ENCODE assay signal across 8 cellular contexts in the genomic region with DNA sequence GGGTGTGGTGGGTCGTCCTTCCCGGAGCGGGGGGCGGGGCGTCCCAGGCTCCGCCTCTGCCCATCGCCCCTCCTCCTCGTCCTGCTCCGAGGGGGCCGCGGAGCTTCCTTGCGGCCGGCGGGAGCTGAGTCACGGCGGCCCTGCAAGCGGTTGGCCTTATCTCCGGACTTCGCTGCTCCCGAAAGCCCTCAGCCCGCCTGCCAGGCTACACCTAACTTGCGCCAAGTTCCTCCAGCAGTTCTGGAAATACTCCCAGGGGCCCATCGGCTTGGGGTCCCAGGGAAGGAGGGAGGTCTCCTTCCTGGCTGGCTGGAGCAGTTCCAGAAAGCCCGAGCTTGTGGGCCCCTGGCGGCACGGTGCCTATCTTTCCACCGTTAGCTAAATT. TPM values are rescaled to one million over a fixed set of nuclear protein-coding genes. Genes with fewer than 3 reads are reported as not detected.
A peak's percentile ranks its signal among the peaks of the same experiment; 100 is the strongest.
DNase-seq lines count a peak whose midpoint lies in the region; ATAC-seq and TF ChIP-seq lines count a peak whose summit lies in the region.

No MANE protein-coding gene starts in this region.

- peak; percentile 89 for DNase-seq in AG10803 (ENCODE audit: low read depth)
- peak; percentile 89 for DNase-seq in NCI-H82 (lab: John Stamatoyannopoulos, UW)
- DNase-seq in activated T-cell treated with anti-CD3 and anti-CD28 coated beads for 1 hour (ENCODE audit: low read depth) = peak; percentile 21
- peak; percentile 84 for DNase-seq in epidermal melanocyte (ENCODE audit: insufficient read length, low spot score)
- peak; percentile 69 to 84 for DNase-seq in mesothelial cell of epicardium (ENCODE audit: low spot score in 2 of 2, unreplicated experiment in 2 of 2)
- peak; percentile 28 for DNase-seq in stimulated activated CD8-positive, alpha-beta memory T cell treated with anti-CD3 and anti-CD28 coated beads, Interleukin-7, amount 100 ng/mL, for 24 hours (ENCODE audit: low read depth)

- TF ChIP-seq CTCF in AG10803 (conservative IDR thresholded peaks at IDR 0.05; ENCODE audit: low read length) (no peak), mesothelial cell of epicardium (IDR thresholded peaks at IDR 0.05; ENCODE audit: unreplicated experiment) (no peak)

- H3K27ac Mint-ChIP-seq in mesothelial cell of epicardium = peak overlapping the region; percentile 91

- H3K27me3 Mint-ChIP-seq in mesothelial cell of epicardium (ENCODE audit: low read depth) = no peaks in the 10 kb centered on the region

- H3K4me1 Mint-ChIP-seq in mesothelial cell of epicardium = peaks cover 45% of the 10 kb centered on the region

- peak overlapping the region; percentile 43 for H3K4me3 ChIP-seq in AG10803 (ENCODE audit: low read length)

- H3K9me3 Mint-ChIP-seq in mesothelial cell of epicardium = no peaks in the 10 kb centered on the region

- H3K4me3 Mint-ChIP-seq in mesothelial cell of epicardium = peak overlapping the region; percentile 76

- ATAC-seq in GM18870 (IDR thresholded peaks at IDR 0.05; ENCODE audit: unreplicated experiment) (peak; percentile 37), HG03135 (IDR thresholded peaks at IDR 0.05; ENCODE audit: unreplicated experiment) (peak; percentile 75)

- H3K36me3 Mint-ChIP-seq in mesothelial cell of epicardium = no peaks in the 10 kb centered on the region

RNA-seq across cellular contexts. Expression of gene CDKN2AIPNL, which starts 54.2 kb away (rescaled TPM):
- 22.2 to 24.9 TPM (median 22.6 TPM) in 3 replicates for total RNA-seq in mesothelial cell of epicardium

RNA-seq across cellular contexts. Expression of gene JADE2, which starts 59.6 kb away (rescaled TPM):
- 24.7 to 26.4 TPM (median 25.2 TPM) in 3 replicates for total RNA-seq in mesothelial cell of epicardium

Comparison
In these comparisons a context has a peak if more than half of its experiments do, and no peak if none do; other contexts are left out.
1. Peak in every context shown above with its lines: DNase-seq, ATAC-seq and H3K4me3 ChIP-seq.
2. DNase-seq: peak in every context shown above with its lines; median percentile 89 in AG10803; 89 in NCI-H82; 84 in epidermal melanocyte; 76 in mesothelial cell of epicardium; 28 in stimulated activated CD8-positive, alpha-beta memory T cell treated with anti-CD3 and anti-CD28 coated beads, Interleukin-7, amount 100 ng/mL, for 24 hours; 21 in activated T-cell treated with anti-CD3 and anti-CD28 coated beads for 1 hour.